ENCODE assay signal across 9 cellular contexts in the genomic region with DNA sequence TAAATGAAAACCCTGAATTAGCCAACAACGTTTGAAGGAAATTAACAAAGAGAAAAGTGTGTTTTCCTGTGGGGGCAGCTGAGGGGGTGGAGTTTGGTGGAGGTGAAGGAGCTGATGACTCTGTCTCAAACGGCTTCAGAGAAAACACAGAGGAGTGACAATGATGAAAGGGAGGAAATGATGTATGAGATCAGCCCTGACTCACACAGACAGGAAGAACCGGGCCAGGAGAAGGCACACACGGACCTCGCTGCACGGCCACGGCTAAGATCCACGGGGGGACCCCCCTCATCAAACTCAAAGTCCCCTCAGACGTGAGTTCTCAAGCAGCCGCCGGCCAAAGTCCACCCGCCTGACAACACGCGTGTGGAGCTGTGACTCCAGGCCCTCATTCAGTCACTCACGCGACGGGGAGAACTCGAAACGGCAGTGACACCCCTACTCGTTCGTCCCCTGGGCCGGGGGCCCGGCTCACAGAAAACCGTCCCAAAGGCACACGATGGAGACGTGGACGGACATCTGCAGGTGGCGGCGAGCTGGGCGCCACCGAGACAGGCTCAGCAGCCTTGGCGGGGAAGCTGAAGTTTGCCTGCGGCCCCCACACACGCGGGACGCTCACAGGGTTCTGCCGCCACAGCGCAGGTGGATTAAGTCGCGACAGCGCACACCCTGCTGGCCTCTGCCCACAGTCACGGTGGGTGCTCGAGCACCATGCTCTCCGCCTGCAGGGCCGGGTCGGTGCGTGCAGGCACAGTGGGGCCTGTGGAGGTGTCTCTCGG. TPM values are rescaled to one million over a fixed set of nuclear protein-coding genes. Genes with fewer than 3 reads are reported as not detected.
DNase-seq lines count a peak whose midpoint lies in the region; ATAC-seq and TF ChIP-seq lines count a peak whose summit lies in the region.
"Had no signal": no experiment of that assay in that cellular context is flagged by ENCODE, and none has a peak within 500 bp of the region (broad histone marks: within the 10 kb centered on the region; RNA-seq: fewer than 3 reads in every experiment).

No MANE protein-coding gene starts in this region.

- peaks cover 23 to 38% of the 10 kb centered on the region in 2 donors for H3K36me3 Mint-ChIP-seq in activated T-cell treated with anti-CD3 and anti-CD28 coated beads, Interleukin-2, amount 50 U/mL, for 72 hours (ENCODE audit: insufficient read depth in 2 of 2)
- H3K36me3 Mint-ChIP-seq in mesothelial cell of epicardium = peaks cover 61% of the 10 kb centered on the region
- peaks cover 52 to 70% of the 10 kb centered on the region in 2 donors for H3K36me3 Mint-ChIP-seq in stimulated activated naive B cell treated with anti-CD40 and anti-IgM and Interleukin-4, amounts not matched to agents 10 μg/mL and 1 μg/mL and 100 μg/mL, for 72 hours

- no peak overlapping the region for H3K4me3 ChIP-seq in AG10803 (ENCODE audit: low read length)
- H3K4me3 ChIP-seq in lower leg skin (ENCODE audit: low read depth, poor library complexity, severe bottlenecking) = no peak overlapping the region
- no peak overlapping the region for H3K4me3 ChIP-seq in body of pancreas
- H3K4me3 ChIP-seq: skin epidermis had no signal

- peak overlapping the region; percentile 49 to 84 for H3K4me3 Mint-ChIP-seq in activated T-cell treated with anti-CD3 and anti-CD28 coated beads, Interleukin-2, amount 50 U/mL, for 72 hours
- H3K4me3 Mint-ChIP-seq in mesothelial cell of epicardium = no peak overlapping the region
- H3K4me3 Mint-ChIP-seq in stimulated activated naive B cell treated with anti-CD40 and anti-IgM and Interleukin-4, amounts not matched to agents 10 μg/mL and 1 μg/mL and 100 μg/mL, for 72 hours = no peak overlapping the region

- TF ChIP-seq CTCF in AG10803 (conservative IDR thresholded peaks at IDR 0.05; ENCODE audit: low read length) = no peak
- TF ChIP-seq CTCF in mesothelial cell of epicardium (IDR thresholded peaks at IDR 0.05; ENCODE audit: unreplicated experiment) = no peak
- TF ChIP-seq CTCF in lower leg skin (IDR thresholded peaks at IDR 0.05) = no peak
- no peak for TF ChIP-seq CTCF in body of pancreas (IDR thresholded peaks at IDR 0.05)

- intact Hi-C loops in lower leg skin (cut with DNase I; ENCODE audit: low total_unique reads) (no loop called here), body of pancreas (cut with DNase I) (no loop called here)

- H3K4me1 ChIP-seq in body of pancreas = no peaks in the 10 kb centered on the region

- H3K9me3 Mint-ChIP-seq in activated T-cell treated with anti-CD3 and anti-CD28 coated beads, Interleukin-2, amount 50 U/mL, for 72 hours = peaks cover 3 to 8% of the 10 kb centered on the region in 2 donors
- H3K9me3 Mint-ChIP-seq in mesothelial cell of epicardium = peaks cover 21% of the 10 kb centered on the region
- peaks cover 7 to 14% of the 10 kb centered on the region in 2 donors for H3K9me3 Mint-ChIP-seq in stimulated activated naive B cell treated with anti-CD40 and anti-IgM and Interleukin-4, amounts not matched to agents 10 μg/mL and 1 μg/mL and 100 μg/mL, for 72 hours

- peaks cover 18% of the 10 kb centered on the region for H3K4me1 Mint-ChIP-seq in activated T-cell treated with anti-CD3 and anti-CD28 coated beads, Interleukin-2, amount 50 U/mL, for 72 hours (ENCODE audit: low read depth)
- H3K4me1 Mint-ChIP-seq in mesothelial cell of epicardium = peaks cover 2% of the 10 kb centered on the region
- peaks cover 5 to 16% of the 10 kb centered on the region in 2 donors for H3K4me1 Mint-ChIP-seq in stimulated activated naive B cell treated with anti-CD40 and anti-IgM and Interleukin-4, amounts not matched to agents 10 μg/mL and 1 μg/mL and 100 μg/mL, for 72 hours

- no peaks in the 10 kb centered on the region for H3K27me3 ChIP-seq in body of pancreas

- TF ChIP-seq POLR2A in lower leg skin (IDR thresholded peaks at IDR 0.05) (no peak), body of pancreas (IDR thresholded peaks at IDR 0.05) (no peak)

- H3K36me3 ChIP-seq in body of pancreas (replicated peaks in 1 of 2; ENCODE audit: insufficient read depth in 1 of 2, low read depth in 2 of 2) = peaks cover 0 to 5% of the 10 kb centered on the region in 2 donors

- no peak overlapping the region for H3K27ac ChIP-seq in body of pancreas
- H3K27ac ChIP-seq: skin epidermis had no signal

- H3K27ac Mint-ChIP-seq in activated T-cell treated with anti-CD3 and anti-CD28 coated beads, Interleukin-2, amount 50 U/mL, for 72 hours = peak overlapping the region; percentile 98
- H3K27ac Mint-ChIP-seq in mesothelial cell of epicardium = peak overlapping the region; percentile 15
- no peak overlapping the region for H3K27ac Mint-ChIP-seq in stimulated activated naive B cell treated with anti-CD40 and anti-IgM and Interleukin-4, amounts not matched to agents 10 μg/mL and 1 μg/mL and 100 μg/mL, for 72 hours

- peaks cover 0 to 10% (median 0%) of the 10 kb centered on the region in 3 donors for H3K9me3 ChIP-seq in body of pancreas

- H3K27me3 Mint-ChIP-seq in activated T-cell treated with anti-CD3 and anti-CD28 coated beads, Interleukin-2, amount 50 U/mL, for 72 hours (ENCODE audit: low read depth) = no peaks in the 10 kb centered on the region
- no peaks in the 10 kb centered on the region for H3K27me3 Mint-ChIP-seq in mesothelial cell of epicardium (ENCODE audit: low read depth)
- H3K27me3 Mint-ChIP-seq in stimulated activated naive B cell treated with anti-CD40 and anti-IgM and Interleukin-4, amounts not matched to agents 10 μg/mL and 1 μg/mL and 100 μg/mL, for 72 hours = no peaks in the 10 kb centered on the region

- peak; percentile 34 for DNase-seq in AG10803 (ENCODE audit: low read depth)
- DNase-seq in NOMO-1 (lab: John Stamatoyannopoulos, UW; ENCODE audit: unreplicated experiment in 2 of 2) = peak; percentile 15 to 34
- DNase-seq in activated T-cell treated with anti-CD3 and anti-CD28 coated beads, Interleukin-2, amount 50 U/mL, for 72 hours = peak; percentile 52 to 61
- DNase-seq in mesothelial cell of epicardium (ENCODE audit: low spot score in 2 of 2, unreplicated experiment in 2 of 2) = no peak
- DNase-seq in stimulated activated naive B cell treated with anti-CD40 and anti-IgM and Interleukin-4, amounts not matched to agents 10 μg/mL and 1 μg/mL and 100 μg/mL, for 72 hours = no peak
- no peak for DNase-seq in lower leg skin (ENCODE audit: low spot score in 2 of 2)
- DNase-seq in body of pancreas = no peak
- DNase-seq in NAMALWA (ENCODE audit: low spot score) = no peak

- WGBS in lower leg skin, 2 donors = 82 to 86% methylated on average over 25 to 38 of the region's 48 CpGs
- 91% methylated on average over 36 to 46 of the region's 48 CpGs for WGBS in body of pancreas, 2 donors

- ATAC-seq in activated T-cell treated with anti-CD3 and anti-CD28 coated beads, Interleukin-2, amount 50 U/mL, for 72 hours (replicated peaks in 1 of 2) = peak; percentile 96 to 99
- no peak for ATAC-seq in stimulated activated naive B cell treated with anti-CD40 and anti-IgM and Interleukin-4, amounts not matched to agents 10 μg/mL and 1 μg/mL and 100 μg/mL, for 72 hours (replicated peaks)
- no peak for ATAC-seq in body of pancreas

RNA-seq across cellular contexts. Expression of gene PPP2R3B, which starts 28.8 kb away (rescaled TPM):
- total RNA-seq in activated T-cell treated with anti-CD3 and anti-CD28 coated beads, Interleukin-2, amount 50 U/mL, for 72 hours = 10 to 100 TPM; 44.7 to 50.1 TPM
- total RNA-seq in mesothelial cell of epicardium = 63.0 to 65.5 TPM (median 65.2 TPM) in 3 replicates
- total RNA-seq in lower leg skin = 100 to 1,000 TPM in 1 of 4 donors, 10 to 100 TPM in 3; 37.6 to 106 (median 46.6) TPM
- 10 to 100 TPM in 1 of 2 donors, 1 to 10 TPM in 1; 5.6 to 11.4 TPM for total RNA-seq in body of pancreas

RNA-seq across cellular contexts. Expression of gene GTPBP6, which starts 39.3 kb away (rescaled TPM):
- total RNA-seq in activated T-cell treated with anti-CD3 and anti-CD28 coated beads, Interleukin-2, amount 50 U/mL, for 72 hours = 10 to 100 TPM; 47.2 to 53.6 TPM
- total RNA-seq in mesothelial cell of epicardium (65.6 to 67.1 TPM (median 66.7 TPM) in 3 replicates), lower leg skin (10 to 100 TPM; 35.9 to 53.4 (median 48.2) TPM), body of pancreas (10 to 100 TPM; 25.7 to 32.4 TPM)

Comparison
In these comparisons a context has a peak if more than half of its experiments do, and no peak if none do; other contexts are left out.
1. DNase-seq: peak in AG10803 (single experiment), NOMO-1 (2 of 2) and activated T-cell treated with anti-CD3 and anti-CD28 coated beads, Interleukin-2, amount 50 U/mL, for 72 hours (2 of 2); none in mesothelial cell of epicardium (0 of 2), stimulated activated naive B cell treated with anti-CD40 and anti-IgM and Interleukin-4, amounts not matched to agents 10 μg/mL and 1 μg/mL and 100 μg/mL, for 72 hours (single experiment), lower leg skin (0 of 2), body of pancreas (0 of 4) and NAMALWA (single experiment).
2. ATAC-seq: peak in activated T-cell treated with anti-CD3 and anti-CD28 coated beads, Interleukin-2, amount 50 U/mL, for 72 hours (2 of 2); none in stimulated activated naive B cell treated with anti-CD40 and anti-IgM and Interleukin-4, amounts not matched to agents 10 μg/mL and 1 μg/mL and 100 μg/mL, for 72 hours (0 of 2) and body of pancreas (single experiment).
3. H3K4me3 Mint-ChIP-seq: peak in activated T-cell treated with anti-CD3 and anti-CD28 coated beads, Interleukin-2, amount 50 U/mL, for 72 hours (2 of 2); none in mesothelial cell of epicardium (single experiment) and stimulated activated naive B cell treated with anti-CD40 and anti-IgM and Interleukin-4, amounts not matched to agents 10 μg/mL and 1 μg/mL and 100 μg/mL, for 72 hours (0 of 2).